3 cellular contexts compared by ENCODE assay signal in the genomic region with DNA sequence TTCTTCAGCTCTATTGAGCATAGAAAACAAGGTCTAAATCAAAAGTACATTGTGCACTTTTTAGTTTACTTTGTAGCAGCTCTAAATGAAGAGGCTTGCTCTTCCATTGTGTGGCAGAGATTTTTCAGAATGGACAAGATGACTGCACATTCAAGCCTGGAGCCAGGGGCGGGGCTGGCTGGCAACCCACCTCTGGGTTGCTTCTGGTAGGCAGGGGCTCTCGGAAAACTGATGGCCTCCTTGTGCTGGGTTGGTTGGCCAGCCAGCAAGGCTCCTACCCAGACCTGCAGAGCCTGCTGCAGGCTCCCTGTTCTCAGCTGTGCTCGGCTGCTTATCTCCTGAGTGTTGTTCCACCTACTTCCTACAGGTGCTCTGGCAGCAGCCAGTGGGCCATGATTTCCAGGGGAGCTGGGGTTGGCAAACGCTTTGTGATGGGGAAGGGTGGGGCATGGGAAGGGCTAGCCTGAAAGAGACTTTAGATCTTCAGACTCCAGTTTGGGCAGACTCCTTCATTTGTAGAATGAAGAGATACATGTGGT.
TF ChIP-seq lines count a peak whose summit lies in the region.

No MANE protein-coding gene starts in this region.

TF ChIP-seq in A549, 52 proteins besides CTCF, POLR2A, EP300 and RAD21 (continues in another document):
- TF ChIP-seq EHMT2 (IDR thresholded peaks at IDR 0.05; ENCODE audit: low read depth) (no peak), MYC (IDR thresholded peaks at IDR 0.05; ENCODE audit: borderline replicate concordance, low read length) (no peak), HDAC2 (IDR thresholded peaks at IDR 0.05) (no peak), FOXS1 (CRISPR knock-in tag; IDR thresholded peaks at IDR 0.05) (no peak), ZSCAN20 (CRISPR knock-in tag; IDR thresholded peaks at IDR 0.05) (no peak), MAZ (IDR thresholded peaks at IDR 0.05; ENCODE audit: borderline replicate concordance, low read depth, low read length) (no peak), KDM5A (IDR thresholded peaks at IDR 0.05) (no peak), JUNB (IDR thresholded peaks at IDR 0.05) (no peak), NR3C1 (IDR thresholded peaks at IDR 0.05) (no peak)
- TF ChIP-seq, protein P1, sequence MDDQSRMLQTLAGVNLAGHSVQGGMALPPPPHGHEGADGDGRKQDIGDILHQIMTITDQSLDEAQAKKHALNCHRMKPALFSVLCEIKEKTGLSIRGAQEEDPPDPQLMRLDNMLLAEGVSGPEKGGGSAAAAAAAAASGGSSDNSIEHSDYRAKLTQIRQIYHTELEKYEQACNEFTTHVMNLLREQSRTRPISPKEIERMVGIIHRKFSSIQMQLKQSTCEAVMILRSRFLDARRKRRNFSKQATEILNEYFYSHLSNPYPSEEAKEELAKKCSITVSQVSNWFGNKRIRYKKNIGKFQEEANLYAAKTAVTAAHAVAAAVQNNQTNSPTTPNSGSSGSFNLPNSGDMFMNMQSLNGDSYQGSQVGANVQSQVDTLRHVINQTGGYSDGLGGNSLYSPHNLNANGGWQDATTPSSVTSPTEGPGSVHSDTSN (IDR thresholded peaks at IDR 0.05), result no peak
- TF ChIP-seq, protein P2, sequence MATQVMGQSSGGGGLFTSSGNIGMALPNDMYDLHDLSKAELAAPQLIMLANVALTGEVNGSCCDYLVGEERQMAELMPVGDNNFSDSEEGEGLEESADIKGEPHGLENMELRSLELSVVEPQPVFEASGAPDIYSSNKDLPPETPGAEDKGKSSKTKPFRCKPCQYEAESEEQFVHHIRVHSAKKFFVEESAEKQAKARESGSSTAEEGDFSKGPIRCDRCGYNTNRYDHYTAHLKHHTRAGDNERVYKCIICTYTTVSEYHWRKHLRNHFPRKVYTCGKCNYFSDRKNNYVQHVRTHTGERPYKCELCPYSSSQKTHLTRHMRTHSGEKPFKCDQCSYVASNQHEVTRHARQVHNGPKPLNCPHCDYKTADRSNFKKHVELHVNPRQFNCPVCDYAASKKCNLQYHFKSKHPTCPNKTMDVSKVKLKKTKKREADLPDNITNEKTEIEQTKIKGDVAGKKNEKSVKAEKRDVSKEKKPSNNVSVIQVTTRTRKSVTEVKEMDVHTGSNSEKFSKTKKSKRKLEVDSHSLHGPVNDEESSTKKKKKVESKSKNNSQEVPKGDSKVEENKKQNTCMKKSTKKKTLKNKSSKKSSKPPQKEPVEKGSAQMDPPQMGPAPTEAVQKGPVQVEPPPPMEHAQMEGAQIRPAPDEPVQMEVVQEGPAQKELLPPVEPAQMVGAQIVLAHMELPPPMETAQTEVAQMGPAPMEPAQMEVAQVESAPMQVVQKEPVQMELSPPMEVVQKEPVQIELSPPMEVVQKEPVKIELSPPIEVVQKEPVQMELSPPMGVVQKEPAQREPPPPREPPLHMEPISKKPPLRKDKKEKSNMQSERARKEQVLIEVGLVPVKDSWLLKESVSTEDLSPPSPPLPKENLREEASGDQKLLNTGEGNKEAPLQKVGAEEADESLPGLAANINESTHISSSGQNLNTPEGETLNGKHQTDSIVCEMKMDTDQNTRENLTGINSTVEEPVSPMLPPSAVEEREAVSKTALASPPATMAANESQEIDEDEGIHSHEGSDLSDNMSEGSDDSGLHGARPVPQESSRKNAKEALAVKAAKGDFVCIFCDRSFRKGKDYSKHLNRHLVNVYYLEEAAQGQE (IDR thresholded peaks at IDR 0.05), result no peak
- TF ChIP-seq, protein P3, sequence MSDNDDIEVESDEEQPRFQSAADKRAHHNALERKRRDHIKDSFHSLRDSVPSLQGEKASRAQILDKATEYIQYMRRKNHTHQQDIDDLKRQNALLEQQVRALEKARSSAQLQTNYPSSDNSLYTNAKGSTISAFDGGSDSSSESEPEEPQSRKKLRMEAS (IDR thresholded peaks at IDR 0.05), result no peak
- TF ChIP-seq, protein P4, sequence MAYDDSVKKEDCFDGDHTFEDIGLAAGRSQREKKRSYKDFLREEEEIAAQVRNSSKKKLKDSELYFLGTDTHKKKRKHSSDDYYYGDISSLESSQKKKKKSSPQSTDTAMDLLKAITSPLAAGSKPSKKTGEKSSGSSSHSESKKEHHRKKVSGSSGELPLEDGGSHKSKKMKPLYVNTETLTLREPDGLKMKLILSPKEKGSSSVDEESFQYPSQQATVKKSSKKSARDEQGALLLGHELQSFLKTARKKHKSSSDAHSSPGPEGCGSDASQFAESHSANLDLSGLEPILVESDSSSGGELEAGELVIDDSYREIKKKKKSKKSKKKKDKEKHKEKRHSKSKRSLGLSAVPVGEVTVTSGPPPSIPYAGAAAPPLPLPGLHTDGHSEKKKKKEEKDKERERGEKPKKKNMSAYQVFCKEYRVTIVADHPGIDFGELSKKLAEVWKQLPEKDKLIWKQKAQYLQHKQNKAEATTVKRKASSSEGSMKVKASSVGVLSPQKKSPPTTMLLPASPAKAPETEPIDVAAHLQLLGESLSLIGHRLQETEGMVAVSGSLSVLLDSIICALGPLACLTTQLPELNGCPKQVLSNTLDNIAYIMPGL (CRISPR knock-in tag; IDR thresholded peaks at IDR 0.05; ENCODE audit: borderline replicate concordance), result no peak

TF ChIP-seq in GM23338, 12 proteins besides CTCF, POLR2A, EP300 and RAD21 (continues in another document):
- no peak for TF ChIP-seq POLR2AphosphoS5 (IDR thresholded peaks at IDR 0.05; ENCODE audit: low read depth)
- TF ChIP-seq, protein P5, sequence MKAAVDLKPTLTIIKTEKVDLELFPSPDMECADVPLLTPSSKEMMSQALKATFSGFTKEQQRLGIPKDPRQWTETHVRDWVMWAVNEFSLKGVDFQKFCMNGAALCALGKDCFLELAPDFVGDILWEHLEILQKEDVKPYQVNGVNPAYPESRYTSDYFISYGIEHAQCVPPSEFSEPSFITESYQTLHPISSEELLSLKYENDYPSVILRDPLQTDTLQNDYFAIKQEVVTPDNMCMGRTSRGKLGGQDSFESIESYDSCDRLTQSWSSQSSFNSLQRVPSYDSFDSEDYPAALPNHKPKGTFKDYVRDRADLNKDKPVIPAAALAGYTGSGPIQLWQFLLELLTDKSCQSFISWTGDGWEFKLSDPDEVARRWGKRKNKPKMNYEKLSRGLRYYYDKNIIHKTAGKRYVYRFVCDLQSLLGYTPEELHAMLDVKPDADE (IDR thresholded peaks at IDR 0.05), result no peak
- no peak for TF ChIP-seq CREB1 (CRISPR knock-in tag; IDR thresholded peaks at IDR 0.05; ENCODE audit: low read depth)
- no peak for TF ChIP-seq ZNF114 (CRISPR knock-in tag; IDR thresholded peaks at IDR 0.05)

TF ChIP-seq in WTC11, 78 proteins besides CTCF, POLR2A, EP300 and RAD21:
- TF ChIP-seq NR1H2 (CRISPR knock-in tag; IDR thresholded peaks at IDR 0.05) (no peak), OVOL2 (CRISPR knock-in tag; IDR thresholded peaks at IDR 0.05; ENCODE audit: borderline replicate concordance) (no peak), SMAD3 (CRISPR knock-in tag; IDR thresholded peaks at IDR 0.05; ENCODE audit: borderline replicate concordance) (no peak)
- TF ChIP-seq, protein P6, sequence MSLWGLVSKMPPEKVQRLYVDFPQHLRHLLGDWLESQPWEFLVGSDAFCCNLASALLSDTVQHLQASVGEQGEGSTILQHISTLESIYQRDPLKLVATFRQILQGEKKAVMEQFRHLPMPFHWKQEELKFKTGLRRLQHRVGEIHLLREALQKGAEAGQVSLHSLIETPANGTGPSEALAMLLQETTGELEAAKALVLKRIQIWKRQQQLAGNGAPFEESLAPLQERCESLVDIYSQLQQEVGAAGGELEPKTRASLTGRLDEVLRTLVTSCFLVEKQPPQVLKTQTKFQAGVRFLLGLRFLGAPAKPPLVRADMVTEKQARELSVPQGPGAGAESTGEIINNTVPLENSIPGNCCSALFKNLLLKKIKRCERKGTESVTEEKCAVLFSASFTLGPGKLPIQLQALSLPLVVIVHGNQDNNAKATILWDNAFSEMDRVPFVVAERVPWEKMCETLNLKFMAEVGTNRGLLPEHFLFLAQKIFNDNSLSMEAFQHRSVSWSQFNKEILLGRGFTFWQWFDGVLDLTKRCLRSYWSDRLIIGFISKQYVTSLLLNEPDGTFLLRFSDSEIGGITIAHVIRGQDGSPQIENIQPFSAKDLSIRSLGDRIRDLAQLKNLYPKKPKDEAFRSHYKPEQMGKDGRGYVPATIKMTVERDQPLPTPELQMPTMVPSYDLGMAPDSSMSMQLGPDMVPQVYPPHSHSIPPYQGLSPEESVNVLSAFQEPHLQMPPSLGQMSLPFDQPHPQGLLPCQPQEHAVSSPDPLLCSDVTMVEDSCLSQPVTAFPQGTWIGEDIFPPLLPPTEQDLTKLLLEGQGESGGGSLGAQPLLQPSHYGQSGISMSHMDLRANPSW (CRISPR knock-in tag; conservative IDR thresholded peaks at IDR 0.05; ENCODE audit: low read depth), result no peak
